In genomic region chr11:10322830-10323792, GRCh38 we compare ENCODE assay signal across 8 cellular contexts. TPM values are rescaled to one million over a fixed set of nuclear protein-coding genes. Genes with fewer than 3 reads are reported as not detected.
A peak's percentile ranks its signal among the peaks of the same experiment; 100 is the strongest.
DNase-seq lines count a peak whose midpoint lies in the region; ATAC-seq and TF ChIP-seq lines count a peak whose summit lies in the region.

No MANE protein-coding gene starts in this region.

- peak overlapping the region; percentile 86 for H3K27ac Mint-ChIP-seq in activated T-helper 2 cell treated with anti-CD3 and anti-CD28 coated beads, Interferon-gamma antibody, Interleukin-2, Interleukin-4, amounts not matched to agents 10 μg/mL and 5 μg/mL and 100 μg/mL, durations not matched to agents 14 hours and 24 hours and 36 hours

- no peaks in the 10 kb centered on the region for H3K9me3 Mint-ChIP-seq in activated T-helper 2 cell treated with anti-CD3 and anti-CD28 coated beads, Interferon-gamma antibody, Interleukin-2, Interleukin-4, amounts not matched to agents 10 μg/mL and 5 μg/mL and 100 μg/mL, durations not matched to agents 14 hours and 24 hours and 36 hours

- H3K4me2 ChIP-seq in OCI-LY3 (ENCODE audit: low read length), result peak overlapping the region; percentile 50
- peak overlapping the region; percentile 37 for H3K4me2 ChIP-seq in parathyroid adenoma (ENCODE audit: low read length)

- intact Hi-C loops in activated T-helper 2 cell treated with anti-CD3 and anti-CD28 coated beads, Interferon-gamma antibody, Interleukin-2, Interleukin-4, amounts not matched to agents 10 μg/mL and 5 μg/mL and 100 μg/mL, durations not matched to agents 14 hours and 24 hours and 36 hours (cut with micrococcal nuclease), result loop anchor here (1.0 to 5.0 kb wide), 6 partner anchors 15 to 564 kb away; no protein-coding TSS in a partner anchor

- TF ChIP-seq CTCF in OCI-LY3 (IDR thresholded peaks at IDR 0.05; ENCODE audit: low read depth, low read length) (peak; percentile 67), parathyroid adenoma (IDR thresholded peaks at IDR 0.05) (peak; percentile 49)

- H3K9me3 ChIP-seq in OCI-LY3 (ENCODE audit: insufficient read depth, low read length) (no peaks in the 10 kb centered on the region; the same call in 1 of the 2 replicates), parathyroid adenoma (ENCODE audit: control insufficient read depth, low read length) (no peaks in the 10 kb centered on the region)

- H3K27ac ChIP-seq in OCI-LY3 (ENCODE audit: low read length) (no peak overlapping the region), parathyroid adenoma (no peak overlapping the region)

- H2AFZ ChIP-seq in OCI-LY3 (ENCODE audit: low read depth, low read length), result peak overlapping the region; percentile 82; the same call in 1 of the 2 replicates
- H2AFZ ChIP-seq in parathyroid adenoma, result no peak overlapping the region

- H3K27me3 Mint-ChIP-seq in activated T-helper 2 cell treated with anti-CD3 and anti-CD28 coated beads, Interferon-gamma antibody, Interleukin-2, Interleukin-4, amounts not matched to agents 10 μg/mL and 5 μg/mL and 100 μg/mL, durations not matched to agents 14 hours and 24 hours and 36 hours (ENCODE audit: low read depth), result peaks cover 27% of the 10 kb centered on the region

- H3K4me1 ChIP-seq in OCI-LY3 (ENCODE audit: low read length) (peaks cover 28% of the 10 kb centered on the region), parathyroid adenoma (peaks cover 8% of the 10 kb centered on the region)

- H3K36me3 Mint-ChIP-seq in activated T-helper 2 cell treated with anti-CD3 and anti-CD28 coated beads, Interferon-gamma antibody, Interleukin-2, Interleukin-4, amounts not matched to agents 10 μg/mL and 5 μg/mL and 100 μg/mL, durations not matched to agents 14 hours and 24 hours and 36 hours (ENCODE audit: low read depth), result no peaks in the 10 kb centered on the region

- H3K4me3 ChIP-seq in OCI-LY3 (ENCODE audit: low read length) (peak overlapping the region; percentile 38; the same call in 1 of the 2 replicates), parathyroid adenoma (ENCODE audit: low read depth, low read length) (no peak overlapping the region)

- no peaks in the 10 kb centered on the region for H4K20me1 ChIP-seq in OCI-LY3 (ENCODE audit: insufficient read depth, low read length)

- H3K36me3 ChIP-seq in OCI-LY3 (replicated peaks; ENCODE audit: low read depth, low read length), result no peaks in the 10 kb centered on the region
- no peaks in the 10 kb centered on the region for H3K36me3 ChIP-seq in parathyroid adenoma (ENCODE audit: control insufficient read depth, insufficient read depth, low read length)

- peaks cover 37% of the 10 kb centered on the region for H3K27me3 ChIP-seq in OCI-LY3 (ENCODE audit: low read depth, low read length)
- H3K27me3 ChIP-seq in parathyroid adenoma (ENCODE audit: control insufficient read depth, insufficient read depth, low read length), result no peaks in the 10 kb centered on the region

- H3K4me1 Mint-ChIP-seq in activated T-helper 2 cell treated with anti-CD3 and anti-CD28 coated beads, Interferon-gamma antibody, Interleukin-2, Interleukin-4, amounts not matched to agents 10 μg/mL and 5 μg/mL and 100 μg/mL, durations not matched to agents 14 hours and 24 hours and 36 hours (ENCODE audit: low read depth), result peaks cover 16% of the 10 kb centered on the region

- H3K4me3 Mint-ChIP-seq in activated T-helper 2 cell treated with anti-CD3 and anti-CD28 coated beads, Interferon-gamma antibody, Interleukin-2, Interleukin-4, amounts not matched to agents 10 μg/mL and 5 μg/mL and 100 μg/mL, durations not matched to agents 14 hours and 24 hours and 36 hours (ENCODE audit: low read depth), result no peak overlapping the region

- no peaks in the 10 kb centered on the region for H3K79me2 ChIP-seq in OCI-LY3 (ENCODE audit: low read length)
- no peaks in the 10 kb centered on the region for H3K79me2 ChIP-seq in parathyroid adenoma

- DNase-seq in EL, result peak; percentile 91
- peak; percentile 31 for DNase-seq in activated T-helper 2 cell treated with anti-CD3 and anti-CD28 coated beads, Interferon-gamma antibody, Interleukin-2, Interleukin-4, amounts not matched to agents 10 μg/mL and 5 μg/mL and 100 μg/mL, durations not matched to agents 14 hours and 24 hours and 36 hours (ENCODE audit: low spot score)
- DNase-seq in foreskin melanocyte, result peak; percentile 67
- no peak for DNase-seq in GF-D8 (lab: John Stamatoyannopoulos, UW)

- H3K9ac ChIP-seq in OCI-LY3 (ENCODE audit: low read length) (peak overlapping the region; percentile 3; the same call in 1 of the 2 replicates), parathyroid adenoma (no peak overlapping the region)

- ATAC-seq in HG03354 (IDR thresholded peaks at IDR 0.05; ENCODE audit: poor library complexity, severe bottlenecking, unreplicated experiment), result peak; percentile 69
- no peak for ATAC-seq in GM18520 (IDR thresholded peaks at IDR 0.05; ENCODE audit: unreplicated experiment)

RNA-seq across cellular contexts. Expression of gene ADM, which starts 18.2 kb away (rescaled TPM):
- 2.3 and 3.5 TPM in 2 replicates for total RNA-seq in activated T-helper 2 cell treated with anti-CD3 and anti-CD28 coated beads, Interferon-gamma antibody, Interleukin-2, Interleukin-4, amounts not matched to agents 10 μg/mL and 5 μg/mL and 100 μg/mL, durations not matched to agents 14 hours and 24 hours and 36 hours

RNA-seq across cellular contexts. Expression of gene SBF2, which starts 29.1 kb away (rescaled TPM):
- 4.2 and 4.9 TPM in 2 replicates for total RNA-seq in activated T-helper 2 cell treated with anti-CD3 and anti-CD28 coated beads, Interferon-gamma antibody, Interleukin-2, Interleukin-4, amounts not matched to agents 10 μg/mL and 5 μg/mL and 100 μg/mL, durations not matched to agents 14 hours and 24 hours and 36 hours
